In genomic region chr7:129875745-129876411, GRCh38 we compare ENCODE assay signal across 1 cellular context.
TF ChIP-seq lines count a peak whose summit lies in the region.

No MANE protein-coding gene starts in this region.

TF ChIP-seq in GM12878, 131 proteins besides CTCF, POLR2A, EP300 and RAD21 (continued from another document):
- TF ChIP-seq PBX3 (IDR thresholded peaks at IDR 0.05; ENCODE audit: insufficient replicate concordance, low read depth, low read length): no peak
- TF ChIP-seq MTA2 (IDR thresholded peaks at IDR 0.05; ENCODE audit: low read depth): no peak
- TF ChIP-seq ZNF217 (IDR thresholded peaks at IDR 0.05): no peak
- TF ChIP-seq ZBED1 (IDR thresholded peaks at IDR 0.05; ENCODE audit: borderline replicate concordance): no peak
- no peak for TF ChIP-seq USF2 (IDR thresholded peaks at IDR 0.05; ENCODE audit: borderline replicate concordance, low read depth, low read length)
- no peak for TF ChIP-seq ZNF207 (IDR thresholded peaks at IDR 0.05; ENCODE audit: borderline replicate concordance)
- TF ChIP-seq MEF2B (IDR thresholded peaks at IDR 0.05; ENCODE audit: partially characterized antibody, poor library complexity, severe bottlenecking): no peak
- TF ChIP-seq RUNX3 (IDR thresholded peaks at IDR 0.05; ENCODE audit: low read length): no peak
- no peak for TF ChIP-seq RAD51 (IDR thresholded peaks at IDR 0.05)
- TF ChIP-seq ZNF384 (IDR thresholded peaks at IDR 0.05; ENCODE audit: borderline replicate concordance, low read depth, low read length): no peak
- TF ChIP-seq CHD1 (IDR thresholded peaks at IDR 0.05; ENCODE audit: low read depth, low read length): no peak
- TF ChIP-seq ZNF274 (IDR thresholded peaks at IDR 0.05; ENCODE audit: insufficient read depth, insufficient read length): no peak
